Comparison of ENCODE assay signal across 21 cellular contexts in the genomic region with DNA sequence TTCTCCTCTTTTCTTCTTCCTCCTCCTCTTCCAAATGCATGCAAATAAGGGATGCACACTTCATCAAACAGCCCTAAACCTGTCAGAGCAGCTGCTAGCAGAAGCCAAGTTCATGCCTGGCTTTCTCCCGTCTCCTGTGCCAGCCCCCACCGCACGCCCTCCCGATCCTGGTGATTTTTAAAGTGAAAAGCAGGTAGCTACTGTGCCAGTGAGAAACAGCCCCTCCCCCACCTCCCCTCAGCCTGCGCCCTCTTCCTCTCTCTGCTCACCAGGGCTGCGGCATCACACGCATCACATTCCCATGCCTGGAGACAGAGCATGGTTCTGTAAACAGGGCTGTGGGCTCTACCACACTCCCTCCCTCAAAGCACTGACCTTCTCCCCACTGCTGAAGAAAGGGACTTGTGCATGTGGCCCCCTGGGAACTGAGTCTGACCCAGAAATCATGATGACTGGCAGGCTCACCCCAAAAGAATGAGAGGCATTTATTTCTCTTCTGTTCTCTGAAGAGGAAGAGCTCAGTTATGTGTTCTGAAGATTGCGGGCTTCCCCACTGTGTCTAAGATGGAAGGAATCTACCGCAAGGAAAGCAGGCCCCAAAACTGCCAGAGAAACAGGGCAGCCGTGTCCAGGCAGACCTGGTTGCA. TPM values are rescaled to one million over a fixed set of nuclear protein-coding genes. Genes with fewer than 3 reads are reported as not detected.
DNase-seq lines count a peak whose midpoint lies in the region; ATAC-seq and TF ChIP-seq lines count a peak whose summit lies in the region.
"Had no signal": no experiment of that assay in that cellular context is flagged by ENCODE, and none has a peak within 500 bp of the region (broad histone marks: within the 10 kb centered on the region; RNA-seq: fewer than 3 reads in every experiment).

No MANE protein-coding gene starts in this region.

- H4K20me1 ChIP-seq in osteoblast (ENCODE audit: insufficient read depth, low read length) (no peaks in the 10 kb centered on the region), PC-3 (ENCODE audit: low read length) (no peaks in the 10 kb centered on the region)

- H3K27me3 ChIP-seq in adipocyte (replicated peaks; ENCODE audit: control insufficient read depth, insufficient read depth, low read length): peaks cover 35% of the 10 kb centered on the region
- peaks cover 17% of the 10 kb centered on the region for H3K27me3 ChIP-seq in osteoblast (ENCODE audit: insufficient read depth, low read length)
- H3K27me3 ChIP-seq in PC-3 (ENCODE audit: low read length): peaks cover 23% of the 10 kb centered on the region
- H3K27me3 ChIP-seq: body of pancreas, right lobe of liver had no signal

- DNase-seq in EL (peak; percentile 60), adipocyte (ENCODE audit: low read depth) (peak; percentile 30), head of caudate nucleus (peak in 41 of 42 donors; percentile 45 to 93 (median 76)), osteoblast (ENCODE audit: insufficient read length, low spot score, missing footprints) (peak; percentile 76), PC-3 (no peak), CD1c-positive myeloid dendritic cell (ENCODE audit: extremely low spot score) (no peak)
- DNase-seq in stimulated activated CD8-positive, alpha-beta memory T cell treated with anti-CD3 and anti-CD28 coated beads, Interleukin-4, amount 100 ng/mL, for 48 hours: no peak
- DNase-seq: ACHN; activated CD4-positive, alpha-beta T cell treated with anti-CD3 and anti-CD28 coated beads, Interleukin-2, amount 50 U/mL, for 1 hour; activated naive CD4-positive, alpha-beta T cell treated with anti-CD3 and anti-CD28 coated beads for 36 hours; body of pancreas; mesendoderm; NCI-H1105; right lobe of liver; stimulated activated CD4-positive, alpha-beta T cell treated with anti-CD3 and anti-CD28 coated beads, Interleukin-2, amount 100 ng/mL, for 48 hours had no signal

- TF ChIP-seq CTCF in osteoblast (IDR thresholded peaks at IDR 0.05; ENCODE audit: extremely low read depth, low read depth, low read length) (no peak), PC-3 (conservative IDR thresholded peaks at IDR 0.05; ENCODE audit: low read depth, low read length) (no peak)

- POLR2A ChIA-PET in PC-3 (lab: Charles Lee; ENCODE audit: unreplicated experiment): interaction anchor here (0.7 kb wide), 1 partner anchor 162 kb away, joined by 6 read pairs; no protein-coding TSS in a partner anchor

- H3K4me2 ChIP-seq in osteoblast (ENCODE audit: insufficient read depth, low read length) (peak overlapping the region; percentile 54), PC-3 (ENCODE audit: low read length) (no peak overlapping the region)

- H3K9me3 ChIP-seq in adipocyte (ENCODE audit: control insufficient read depth, low read length) (peaks cover 6% of the 10 kb centered on the region), osteoblast (ENCODE audit: low read depth, low read length) (no peaks in the 10 kb centered on the region), PC-3 (ENCODE audit: low read length) (no peaks in the 10 kb centered on the region)
- H3K9me3 ChIP-seq: body of pancreas, esophagus muscularis mucosa, right lobe of liver had no signal

- H3K4me1 ChIP-seq in adipocyte (ENCODE audit: control insufficient read depth, insufficient read depth, low read length) (peaks cover 19% of the 10 kb centered on the region), osteoblast (ENCODE audit: insufficient read depth, low read length) (peaks cover 22% of the 10 kb centered on the region), PC-3 (ENCODE audit: insufficient read depth, low read length) (peaks cover 13% of the 10 kb centered on the region)
- H3K4me1 ChIP-seq: body of pancreas had no signal

- intact Hi-C loops in head of caudate nucleus (cut with DNase I) (no loop called here), PC-3 (cut with micrococcal nuclease) (no loop called here)

- H2AFZ ChIP-seq in osteoblast (ENCODE audit: low read length) (no peak overlapping the region), PC-3 (ENCODE audit: low read length) (no peak overlapping the region)

- H3K4me3 ChIP-seq in adipocyte (ENCODE audit: low read length) (no peak overlapping the region), osteoblast (ENCODE audit: insufficient read depth, low read length) (peak overlapping the region; percentile 15), PC-3 (ENCODE audit: low read length) (no peak overlapping the region)
- H3K4me3 ChIP-seq: body of pancreas, esophagus muscularis mucosa, GM12878, right lobe of liver had no signal

- no TSS peak for BruUV-seq in PC-3 (replicated peaks; lab: Mats Ljungman, UMichigan)

- H3K9ac ChIP-seq in adipocyte (ENCODE audit: low read length) (no peak overlapping the region), PC-3 (ENCODE audit: low read length) (no peak overlapping the region)

- H3K79me2 ChIP-seq in osteoblast (ENCODE audit: insufficient read depth, low read length) (no peaks in the 10 kb centered on the region), PC-3 (ENCODE audit: low read length) (no peaks in the 10 kb centered on the region)

- H3F3A ChIP-seq in PC-3 (ENCODE audit: low read length, unreplicated experiment): no peaks in the 10 kb centered on the region

- H3K27ac ChIP-seq in osteoblast (ENCODE audit: low read depth, low read length) (peak overlapping the region; percentile 28), PC-3 (ENCODE audit: low read length) (no peak overlapping the region)
- H3K27ac ChIP-seq: body of pancreas, esophagus muscularis mucosa, right lobe of liver had no signal

- no peaks in the 10 kb centered on the region for H3K9me2 ChIP-seq in PC-3 (replicated peaks; ENCODE audit: low read length)

- H3K36me3 ChIP-seq in adipocyte (ENCODE audit: control insufficient read depth, insufficient read depth, low read length, severe bottlenecking) (no peaks in the 10 kb centered on the region), osteoblast (ENCODE audit: insufficient read depth, low read length) (no peaks in the 10 kb centered on the region), PC-3 (ENCODE audit: low read depth, low read length) (no peaks in the 10 kb centered on the region)
- H3K36me3 ChIP-seq: esophagus muscularis mucosa, right lobe of liver had no signal

- CTCF ChIA-PET in PC-3 (lab: Charles Lee): no interaction called here

- no peak for ATAC-seq in HG03521 (IDR thresholded peaks at IDR 0.05; ENCODE audit: unreplicated experiment)
- ATAC-seq in PC-3: no peak
- ATAC-seq: body of pancreas, GM12878, right lobe of liver, SK-N-SH treated with all-trans-retinoic acid at 6 μM for 48 hours had no signal

RNA-seq across cellular contexts. Expression of a gene that starts 14.6 kb away (rescaled TPM):
- total RNA-seq in osteoblast (not detected in 2 replicates), PC-3 (2014; rRNA removed) (not detected in 2 replicates)
- total RNA-seq: activated naive CD4-positive, alpha-beta T cell treated with anti-CD3 and anti-CD28 coated beads for 36 hours; dermis microvascular lymphatic vessel endothelial cell; G401; GM12878 had no signal

Comparison
In these comparisons a context has a peak if more than half of its experiments do, and no peak if none do; other contexts are left out.
1. DNase-seq: peak in EL (single experiment), adipocyte (single experiment), head of caudate nucleus (41 of 42) and osteoblast (single experiment); none in PC-3 (single experiment), stimulated activated CD8-positive, alpha-beta memory T cell treated with anti-CD3 and anti-CD28 coated beads, Interleukin-4, amount 100 ng/mL, for 48 hours (single experiment) and CD1c-positive myeloid dendritic cell (single experiment).